ENCODE assay signal across 1 cellular context in the genomic region with DNA sequence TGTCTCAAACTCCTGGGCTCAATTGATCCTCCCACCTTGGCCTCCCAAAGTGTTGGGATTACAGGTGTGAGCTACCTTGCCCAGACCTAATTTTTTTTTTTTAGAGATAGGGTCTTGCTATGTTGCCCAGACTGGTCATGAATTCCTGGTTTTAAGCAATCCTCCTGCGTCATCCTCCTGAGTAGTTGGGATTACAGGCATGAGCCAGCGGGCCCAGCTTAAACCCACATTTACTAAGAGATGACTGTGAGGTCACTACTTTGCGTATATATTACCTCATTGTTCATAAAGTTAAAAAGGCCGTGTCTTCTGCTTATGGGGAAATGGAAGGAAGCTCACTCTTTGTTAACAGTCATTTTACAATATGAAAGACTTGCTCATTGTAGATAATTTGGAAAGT.
TF ChIP-seq lines count a peak whose summit lies in the region.

No MANE protein-coding gene starts in this region.

TF ChIP-seq in IMR-90, 13 proteins besides CTCF, POLR2A, EP300 and RAD21:
- TF ChIP-seq USF2 (IDR thresholded peaks at IDR 0.05; ENCODE audit: low read depth, low read length), result no peak
- TF ChIP-seq MAFK (IDR thresholded peaks at IDR 0.05; ENCODE audit: low read depth, low read length), result no peak
- no peak for TF ChIP-seq FOS (IDR thresholded peaks at IDR 0.05; ENCODE audit: low read depth, low read length)
- TF ChIP-seq CEBPB (IDR thresholded peaks at IDR 0.05; ENCODE audit: low read depth, low read length), result no peak
- no peak for TF ChIP-seq CHD1 (IDR thresholded peaks at IDR 0.05; ENCODE audit: low read depth, low read length)
- no peak for TF ChIP-seq RFX5 (IDR thresholded peaks at IDR 0.05; ENCODE audit: low read depth, low read length)
- no peak for TF ChIP-seq MXI1 (IDR thresholded peaks at IDR 0.05; ENCODE audit: borderline replicate concordance, low read depth, low read length)
- TF ChIP-seq SMC3 (IDR thresholded peaks at IDR 0.05; ENCODE audit: low read depth, low read length), result no peak
- no peak for TF ChIP-seq RCOR1 (IDR thresholded peaks at IDR 0.05; ENCODE audit: insufficient replicate concordance, low read length)
- no peak for TF ChIP-seq ELK1 (IDR thresholded peaks at IDR 0.05; ENCODE audit: borderline replicate concordance, low read depth, low read length)
- TF ChIP-seq BHLHE40 (IDR thresholded peaks at IDR 0.05; ENCODE audit: low read depth, low read length), result no peak
- TF ChIP-seq NFE2L2 (IDR thresholded peaks at IDR 0.05; ENCODE audit: low read depth, low read length), result no peak
- no peak for TF ChIP-seq MAZ (IDR thresholded peaks at IDR 0.05; ENCODE audit: borderline replicate concordance, low read depth, low read length)
TF ChIP-seq in IMR-90: peak in this region for 0.
